ENCODE assay signal across 21 cellular contexts in genomic region chr10:90969148-90969547, GRCh38. TPM values are rescaled to one million over a fixed set of nuclear protein-coding genes. Genes with fewer than 3 reads are reported as not detected.
A peak's percentile ranks its signal among the peaks of the same experiment; 100 is the strongest.
DNase-seq lines count a peak whose midpoint lies in the region; ATAC-seq, FAIRE-seq and TF ChIP-seq lines count a peak whose summit lies in the region.
"Had no signal": no experiment of that assay in that cellular context is flagged by ENCODE, and none has a peak within 500 bp of the region (broad histone marks: within the 10 kb centered on the region; RNA-seq: fewer than 3 reads in every experiment).

No MANE protein-coding gene starts in this region.

- POLR2A ChIA-PET in A549 (lab: Yijun Ruan, JAX): interaction anchor here (0.7 kb wide), 1 partner anchor 48 kb away, joined by 4 read pairs; the partner anchor contains the start of gene ANKRD1
- POLR2A ChIA-PET in HEK293 (lab: Yijun Ruan, JAX): interaction anchor here (1.0 to 2.4 kb wide), 3 partner anchors 48 to 939 kb away, joined by 6 to 17 read pairs (median 8); partner anchors contain the start of gene ANKRD1

- TF ChIP-seq POLR2A in A549 (IDR thresholded peaks at IDR 0.05; ENCODE audit: low read length) (no peak), spleen (IDR thresholded peaks at IDR 0.05) (no peak)

- H2AFZ ChIP-seq in osteoblast (ENCODE audit: low read length): no peak overlapping the region

- ATAC-seq in A549 (no peak), GM21515 (IDR thresholded peaks at IDR 0.05; ENCODE audit: unreplicated experiment) (no peak)
- no peak for ATAC-seq in activated T-cell treated with anti-CD3 and anti-CD28 coated beads, Interleukin-2, amount 50 U/mL, for 72 hours (replicated peaks in 1 of 2)

- H3K4me3 ChIP-seq in A549 (no peak overlapping the region), HEK293 (ENCODE audit: low read depth, low read length) (no peak overlapping the region), adipocyte (ENCODE audit: low read length) (no peak overlapping the region), osteoblast (ENCODE audit: insufficient read depth, low read length) (no peak overlapping the region), spleen (no peak overlapping the region)

- H3K4me2 ChIP-seq in A549 (peak overlapping the region; percentile 0; the same call in 1 of the 3 replicates), osteoblast (ENCODE audit: insufficient read depth, low read length) (peak overlapping the region; percentile 55)

- peak overlapping the region; percentile 43 for H3K9ac ChIP-seq in adipocyte (ENCODE audit: low read length)

- no peaks in the 10 kb centered on the region for H4K20me1 ChIP-seq in osteoblast (ENCODE audit: insufficient read depth, low read length)

- H3K79me2 ChIP-seq in osteoblast (ENCODE audit: insufficient read depth, low read length): no peaks in the 10 kb centered on the region

- H3K27me3 Mint-ChIP-seq in activated T-cell treated with anti-CD3 and anti-CD28 coated beads, Interleukin-2, amount 50 U/mL, for 72 hours (ENCODE audit: low read depth): no peaks in the 10 kb centered on the region
- H3K27me3 Mint-ChIP-seq: activated naive CD4-positive, alpha-beta T cell treated with anti-CD3 and anti-CD28 coated beads, Interleukin-2, amount 50 U/mL, for 24 hours had no signal

- intact Hi-C loops in spleen (cut with DNase I; ENCODE audit: low total_unique reads): no loop called here

- TF ChIP-seq CTCF in A549 (IDR thresholded peaks at IDR 0.05): no peak
- TF ChIP-seq CTCF in HEK293 (tag by site-specific recombination; IDR thresholded peaks at IDR 0.05): no peak
- TF ChIP-seq CTCF in osteoblast (IDR thresholded peaks at IDR 0.05; ENCODE audit: extremely low read depth, low read depth, low read length): no peak
- no peak for TF ChIP-seq CTCF in spleen (IDR thresholded peaks at IDR 0.05 in 8 of 11, conservative IDR thresholded peaks at IDR 0.05 in 3 of 11)

- H3K9me3 Mint-ChIP-seq in activated T-cell treated with anti-CD3 and anti-CD28 coated beads, Interleukin-2, amount 50 U/mL, for 72 hours: no peaks in the 10 kb centered on the region
- H3K9me3 Mint-ChIP-seq: activated CD4-positive, alpha-beta memory T cell treated with anti-CD3 and anti-CD28 coated beads for 36 hours; activated naive CD4-positive, alpha-beta T cell treated with anti-CD3 and anti-CD28 coated beads, Interleukin-2, amount 50 U/mL, for 24 hours; CD8-positive, alpha-beta memory T cell; nephron had no signal

- H3K36me3 ChIP-seq in HEK293 (ENCODE audit: control insufficient read depth in 2 of 2, insufficient read depth in 1 of 2, low read length in 2 of 2): no peaks in the 10 kb centered on the region
- H3K36me3 ChIP-seq in adipocyte (ENCODE audit: control insufficient read depth, insufficient read depth, low read length, severe bottlenecking): no peaks in the 10 kb centered on the region
- no peaks in the 10 kb centered on the region for H3K36me3 ChIP-seq in osteoblast (ENCODE audit: insufficient read depth, low read length)
- H3K36me3 ChIP-seq in spleen: no peaks in the 10 kb centered on the region

- no peaks in the 10 kb centered on the region for H3K36me3 Mint-ChIP-seq in activated T-cell treated with anti-CD3 and anti-CD28 coated beads, Interleukin-2, amount 50 U/mL, for 72 hours (ENCODE audit: insufficient read depth in 2 of 2)
- H3K36me3 Mint-ChIP-seq: activated CD4-positive, alpha-beta memory T cell treated with anti-CD3 and anti-CD28 coated beads for 36 hours; activated naive CD4-positive, alpha-beta T cell treated with anti-CD3 and anti-CD28 coated beads, Interleukin-2, amount 50 U/mL, for 24 hours; brain; CD8-positive, alpha-beta memory T cell; memory B cell had no signal

- CTCF ChIA-PET in A549 (lab: Yijun Ruan, JAX): interaction anchor here (0.8 to 1.6 kb wide), 2 partner anchors 13 to 58 kb away, joined by 3 to 5 read pairs; no protein-coding TSS in a partner anchor
- CTCF ChIA-PET in HEK293 (lab: Yijun Ruan, JAX): interaction anchor here (0.6 to 3.8 kb wide), 13 partner anchors 8 to 711 kb away, joined by 3 to 38 read pairs (median 3); partner anchors contain the start of gene ANKRD1

- 78% methylated on average over 5 of the region's 5 CpGs for WGBS in A549 (ENCODE audit: missing lambda C conversion rate)
- WGBS in spleen, 5 donors: 68 to 90% (median 86%) methylated on average over 5 of the region's 5 CpGs

- peaks cover 21% of the 10 kb centered on the region; the same call in 2 of the 3 replicates for H3K4me1 ChIP-seq in A549
- peaks cover 8% of the 10 kb centered on the region; the same call in 1 of the 2 replicates for H3K4me1 ChIP-seq in HEK293 (ENCODE audit: control insufficient read depth, insufficient read depth, low read length)
- H3K4me1 ChIP-seq in adipocyte (ENCODE audit: control insufficient read depth, insufficient read depth, low read length): peaks cover 44% of the 10 kb centered on the region
- peaks cover 41% of the 10 kb centered on the region for H3K4me1 ChIP-seq in osteoblast (ENCODE audit: insufficient read depth, low read length)
- peaks cover 0 to 19% (median 6%) of the 10 kb centered on the region in 6 donors for H3K4me1 ChIP-seq in spleen

- H3K27me3 ChIP-seq in adipocyte (replicated peaks; ENCODE audit: control insufficient read depth, insufficient read depth, low read length) (no peaks in the 10 kb centered on the region), osteoblast (ENCODE audit: insufficient read depth, low read length) (no peaks in the 10 kb centered on the region), spleen (replicated peaks in 1 of 7) (no peaks in the 10 kb centered on the region)

- TF ChIP-seq EP300 in A549 (IDR thresholded peaks at IDR 0.05): no peak

- no peaks in the 10 kb centered on the region for H3K4me1 Mint-ChIP-seq in activated T-cell treated with anti-CD3 and anti-CD28 coated beads, Interleukin-2, amount 50 U/mL, for 72 hours (ENCODE audit: low read depth)
- H3K4me1 Mint-ChIP-seq: activated naive CD4-positive, alpha-beta T cell treated with anti-CD3 and anti-CD28 coated beads, Interleukin-2, amount 50 U/mL, for 24 hours; CD8-positive, alpha-beta memory T cell; memory B cell had no signal

- no peak for FAIRE-seq in A549 (lab: Jason Lieb, UNC)

- H3K9me3 ChIP-seq in A549 (no peaks in the 10 kb centered on the region), HEK293 (ENCODE audit: control insufficient read depth, insufficient read depth, low read depth, low read length) (no peaks in the 10 kb centered on the region), adipocyte (ENCODE audit: control insufficient read depth, low read length) (no peaks in the 10 kb centered on the region), osteoblast (ENCODE audit: low read depth, low read length) (no peaks in the 10 kb centered on the region), spleen (no peaks in the 10 kb centered on the region)

- H3K27ac ChIP-seq in A549: peak overlapping the region; percentile 46 to 56; a peak in 4 of 6 replicates
- H3K27ac ChIP-seq in HEK293 (ENCODE audit: extremely low read depth, low read depth, low read length): no peak overlapping the region
- peak overlapping the region; percentile 73 for H3K27ac ChIP-seq in osteoblast (ENCODE audit: low read depth, low read length)
- H3K27ac ChIP-seq in spleen: no peak overlapping the region
- H3K27ac ChIP-seq: epithelial cell of prostate had no signal

- DNase-seq in A549 (ENCODE audit: low read depth in 1 of 2, low spot score in 1 of 2) (no peak), adipocyte (ENCODE audit: low read depth) (no peak), osteoblast (ENCODE audit: insufficient read length, low spot score, missing footprints) (no peak), spleen (no peak), SKM-1 (lab: John Stamatoyannopoulos, UW; ENCODE audit: unreplicated experiment) (no peak)
- DNase-seq in activated T-cell treated with anti-CD3 and anti-CD28 coated beads, Interleukin-2, amount 50 U/mL, for 72 hours: no peak
- DNase-seq: activated CD4-positive, alpha-beta memory T cell treated with anti-CD3 and anti-CD28 coated beads for 36 hours; activated T-cell treated with anti-CD3 and anti-CD28 coated beads, Interleukin-2, amount 50 U/mL, for 1 hour; CD8-positive, alpha-beta memory T cell; NCI-H1092; NCI-H526 treated with DMSO at 0.1 percent for 48 hours; stimulated activated CD4-positive, alpha-beta T cell treated with anti-CD3 and anti-CD28 coated beads, Interleukin-15, amount 100 ng/mL, for 24 hours; stimulated activated naive CD4-positive, alpha-beta T cell treated with Interleukin-2 at 50 U/mL for 16 hours had no signal

- no peak overlapping the region for H3K4me3 Mint-ChIP-seq in activated T-cell treated with anti-CD3 and anti-CD28 coated beads, Interleukin-2, amount 50 U/mL, for 72 hours
- H3K4me3 Mint-ChIP-seq: activated CD4-positive, alpha-beta memory T cell treated with anti-CD3 and anti-CD28 coated beads for 36 hours; activated naive CD4-positive, alpha-beta T cell treated with anti-CD3 and anti-CD28 coated beads, Interleukin-2, amount 50 U/mL, for 24 hours; brain; CD8-positive, alpha-beta memory T cell; memory B cell; nephron had no signal

- H3K27ac Mint-ChIP-seq in activated T-cell treated with anti-CD3 and anti-CD28 coated beads, Interleukin-2, amount 50 U/mL, for 72 hours: no peak overlapping the region
- H3K27ac Mint-ChIP-seq: activated CD4-positive, alpha-beta memory T cell treated with anti-CD3 and anti-CD28 coated beads for 36 hours; activated naive CD4-positive, alpha-beta T cell treated with anti-CD3 and anti-CD28 coated beads, Interleukin-2, amount 50 U/mL, for 24 hours; CD8-positive, alpha-beta memory T cell; memory B cell; progenitor cell of endocrine pancreas had no signal

- no peak for TF ChIP-seq RAD21 in A549 (conservative IDR thresholded peaks at IDR 0.05 in 1 of 2, IDR thresholded peaks at IDR 0.05 in 1 of 2)

TF ChIP-seq in A549, 52 proteins besides CTCF, POLR2A, EP300 and RAD21 (continues in another document):
- TF ChIP-seq ZC3H11A (IDR thresholded peaks at IDR 0.05) (no peak), MAZ (IDR thresholded peaks at IDR 0.05; ENCODE audit: borderline replicate concordance, low read depth, low read length) (no peak), CBX8 (IDR thresholded peaks at IDR 0.05) (no peak), NR3C1 (IDR thresholded peaks at IDR 0.05) (no peak)

RNA-seq across cellular contexts. Expression of gene ANKRD1, which starts 48.3 kb away (rescaled TPM):
- polyA plus RNA-seq in A549 (2011; rRNA removed): 8.5 and 17.1 TPM in 2 replicates
- 12.8 and 14.5 TPM in 2 replicates for polyA plus RNA-seq in A549 (2012; cell fraction: cytosol; rRNA removed)
- polyA plus RNA-seq in A549 (2012; cell fraction: nucleus; rRNA removed): 9.8 and 11.7 TPM in 2 replicates
- polyA plus RNA-seq in A549 (2017; fragmentation: RNase III; extraction: RNeasy Plus Mini Kit Qiagen cat#74134 plus additional on column Dnase treatment): 6.8 to 14.0 TPM (median 10.7 TPM) in 3 replicates
- 5.8 and 7.4 TPM in 2 replicates for polyA minus RNA-seq in A549 (2011; rRNA and poly(A)+ RNA removed)
- 27.7 and 52.1 TPM in 2 replicates for total RNA-seq in osteoblast
- under 1 TPM in 3 of 7 donors, not detected in 4; 0.13 to 0.83 (median 0.32) TPM for total RNA-seq in spleen
- polyA plus RNA-seq in spleen: 1 to 10 TPM in 2 of 3 donors, under 1 TPM in 1; 0.83 to 1.6 (median 1.2) TPM
- total RNA-seq in activated T-cell treated with anti-CD3 and anti-CD28 coated beads, Interleukin-2, amount 50 U/mL, for 72 hours: not detected
- total RNA-seq: activated CD4-positive, alpha-beta memory T cell treated with anti-CD3 and anti-CD28 coated beads for 36 hours; CD8-positive, alpha-beta memory T cell had no signal
- polyA plus RNA-seq: CD8-positive, alpha-beta memory T cell had no signal

Comparison
In these comparisons a context has a peak if more than half of its experiments do, and no peak if none do; other contexts are left out.
1. H3K27ac ChIP-seq: peak in A549 (2 of 2) and osteoblast (single experiment); none in HEK293 (single experiment) and spleen (0 of 8).
2. RNA of gene ANKRD1, which starts 48.3 kb away (total RNA-seq): 27.7 to 52.1 TPM in osteoblast; 0.13 to 0.83 TPM in spleen and not detected in activated T-cell treated with anti-CD3 and anti-CD28 coated beads, Interleukin-2, amount 50 U/mL, for 72 hours; every median in the first group is over 10 times any median in the second.